1 cellular context compared by ENCODE assay signal in the genomic region with DNA sequence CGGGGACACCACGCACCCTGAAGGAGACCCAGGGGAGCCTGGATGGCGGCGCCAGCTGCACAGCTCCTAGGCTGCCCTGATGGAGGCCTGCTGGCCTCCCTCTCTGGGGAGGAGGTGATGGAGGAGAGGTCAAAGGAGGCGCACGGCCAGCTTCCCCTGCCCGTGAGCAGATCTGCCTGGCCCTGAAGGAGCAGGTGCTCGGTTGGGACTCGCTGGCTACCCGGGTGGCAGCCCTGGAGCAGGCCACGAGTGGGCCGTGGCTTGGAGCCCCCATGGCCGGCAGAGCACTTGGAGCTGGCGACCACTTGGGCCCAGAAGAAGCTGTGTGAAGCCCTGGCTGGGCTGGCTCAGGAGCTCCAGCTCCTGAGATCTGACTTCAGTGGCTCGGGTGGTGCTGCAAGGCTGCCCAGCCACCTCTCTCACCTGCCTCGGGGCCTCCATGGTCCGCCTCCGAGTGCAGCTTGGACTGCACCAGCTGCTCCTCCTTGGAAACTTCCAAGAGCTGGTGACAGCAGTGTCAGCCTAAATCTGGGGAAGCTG.
TF ChIP-seq lines count a peak whose summit lies in the region.

No MANE protein-coding gene starts in this region.

TF ChIP-seq in GM23338, 12 proteins besides CTCF, POLR2A, EP300 and RAD21:
- TF ChIP-seq, protein P1, sequence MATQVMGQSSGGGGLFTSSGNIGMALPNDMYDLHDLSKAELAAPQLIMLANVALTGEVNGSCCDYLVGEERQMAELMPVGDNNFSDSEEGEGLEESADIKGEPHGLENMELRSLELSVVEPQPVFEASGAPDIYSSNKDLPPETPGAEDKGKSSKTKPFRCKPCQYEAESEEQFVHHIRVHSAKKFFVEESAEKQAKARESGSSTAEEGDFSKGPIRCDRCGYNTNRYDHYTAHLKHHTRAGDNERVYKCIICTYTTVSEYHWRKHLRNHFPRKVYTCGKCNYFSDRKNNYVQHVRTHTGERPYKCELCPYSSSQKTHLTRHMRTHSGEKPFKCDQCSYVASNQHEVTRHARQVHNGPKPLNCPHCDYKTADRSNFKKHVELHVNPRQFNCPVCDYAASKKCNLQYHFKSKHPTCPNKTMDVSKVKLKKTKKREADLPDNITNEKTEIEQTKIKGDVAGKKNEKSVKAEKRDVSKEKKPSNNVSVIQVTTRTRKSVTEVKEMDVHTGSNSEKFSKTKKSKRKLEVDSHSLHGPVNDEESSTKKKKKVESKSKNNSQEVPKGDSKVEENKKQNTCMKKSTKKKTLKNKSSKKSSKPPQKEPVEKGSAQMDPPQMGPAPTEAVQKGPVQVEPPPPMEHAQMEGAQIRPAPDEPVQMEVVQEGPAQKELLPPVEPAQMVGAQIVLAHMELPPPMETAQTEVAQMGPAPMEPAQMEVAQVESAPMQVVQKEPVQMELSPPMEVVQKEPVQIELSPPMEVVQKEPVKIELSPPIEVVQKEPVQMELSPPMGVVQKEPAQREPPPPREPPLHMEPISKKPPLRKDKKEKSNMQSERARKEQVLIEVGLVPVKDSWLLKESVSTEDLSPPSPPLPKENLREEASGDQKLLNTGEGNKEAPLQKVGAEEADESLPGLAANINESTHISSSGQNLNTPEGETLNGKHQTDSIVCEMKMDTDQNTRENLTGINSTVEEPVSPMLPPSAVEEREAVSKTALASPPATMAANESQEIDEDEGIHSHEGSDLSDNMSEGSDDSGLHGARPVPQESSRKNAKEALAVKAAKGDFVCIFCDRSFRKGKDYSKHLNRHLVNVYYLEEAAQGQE (IDR thresholded peaks at IDR 0.05; ENCODE audit: unreplicated experiment), result no peak
- TF ChIP-seq, protein P2, sequence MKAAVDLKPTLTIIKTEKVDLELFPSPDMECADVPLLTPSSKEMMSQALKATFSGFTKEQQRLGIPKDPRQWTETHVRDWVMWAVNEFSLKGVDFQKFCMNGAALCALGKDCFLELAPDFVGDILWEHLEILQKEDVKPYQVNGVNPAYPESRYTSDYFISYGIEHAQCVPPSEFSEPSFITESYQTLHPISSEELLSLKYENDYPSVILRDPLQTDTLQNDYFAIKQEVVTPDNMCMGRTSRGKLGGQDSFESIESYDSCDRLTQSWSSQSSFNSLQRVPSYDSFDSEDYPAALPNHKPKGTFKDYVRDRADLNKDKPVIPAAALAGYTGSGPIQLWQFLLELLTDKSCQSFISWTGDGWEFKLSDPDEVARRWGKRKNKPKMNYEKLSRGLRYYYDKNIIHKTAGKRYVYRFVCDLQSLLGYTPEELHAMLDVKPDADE (IDR thresholded peaks at IDR 0.05), result no peak
- TF ChIP-seq EZH2 (IDR thresholded peaks at IDR 0.05; ENCODE audit: low read depth, unreplicated experiment) (no peak), JUNB (IDR thresholded peaks at IDR 0.05; ENCODE audit: unreplicated experiment) (no peak)
TF ChIP-seq in GM23338: peak in this region for 0.
